ENCODE assay signal across 8 cellular contexts in the genomic region with DNA sequence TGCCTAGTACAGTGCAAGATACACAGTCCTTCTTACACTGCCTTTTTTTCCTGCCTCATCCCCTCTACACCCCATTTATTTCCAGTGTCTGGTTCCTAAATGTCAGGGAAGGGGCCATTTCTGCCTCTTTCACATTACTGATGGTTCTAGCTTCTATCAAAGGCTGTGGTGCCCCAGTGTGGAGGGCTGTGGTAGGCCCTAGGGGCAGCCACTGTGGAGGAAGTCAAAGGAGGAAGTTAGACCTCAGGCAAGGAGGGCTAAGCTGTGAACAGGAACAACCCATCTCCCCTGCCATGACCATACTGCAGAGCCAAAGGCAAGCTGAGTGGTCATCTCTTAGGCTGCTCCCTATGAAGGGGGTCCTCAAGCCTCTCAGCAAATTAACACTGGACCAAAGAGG.
A peak's percentile ranks its signal among the peaks of the same experiment; 100 is the strongest.
DNase-seq lines count a peak whose midpoint lies in the region; ATAC-seq and TF ChIP-seq lines count a peak whose summit lies in the region.

No MANE protein-coding gene starts in this region.

- H4K20me1 ChIP-seq in DND-41 (ENCODE audit: insufficient read depth, low read length) (0 out of 2 replicates have a peak, but pooled peaks cover 2% of the 10 kb centered on the region), OCI-LY1 (ENCODE audit: insufficient read depth, low read length) (no peaks in the 10 kb centered on the region)

- in situ Hi-C loops in ACHN (cut with HindIII; ENCODE audit: low pct_ligation_motif_present, low pct_unique_long_range_greater_than_20kb, low sequenced_read_pairs): no loop called here

- no peak overlapping the region; the same call in 1 of the 2 replicates for H3K9ac ChIP-seq in DND-41 (ENCODE audit: low read depth, low read length)
- H3K9ac ChIP-seq in OCI-LY1 (ENCODE audit: low read length): 0 out of 2 replicates have a peak overlapping the region, but pooled peaks have one; percentile 1

- H3K4me1 ChIP-seq in DND-41 (ENCODE audit: insufficient read depth, low read length): peaks cover 45% of the 10 kb centered on the region
- H3K4me1 ChIP-seq in OCI-LY1 (ENCODE audit: insufficient read depth, low read length, severe bottlenecking): peaks cover 27% of the 10 kb centered on the region

- TF ChIP-seq CTCF in DND-41 (IDR thresholded peaks at IDR 0.05; ENCODE audit: borderline replicate concordance, extremely low read depth, low read length, poor library complexity, severe bottlenecking) (peak; percentile 85), OCI-LY1 (IDR thresholded peaks at IDR 0.05; ENCODE audit: low read length) (peak; percentile 72), WERI-Rb-1 (IDR thresholded peaks at IDR 0.05; ENCODE audit: low read depth, low read length) (no peak)

- H3K9me3 ChIP-seq in DND-41 (ENCODE audit: insufficient read depth, low read length, severe bottlenecking) (no peaks in the 10 kb centered on the region), OCI-LY1 (ENCODE audit: low read length) (no peaks in the 10 kb centered on the region), WERI-Rb-1 (ENCODE audit: severe bottlenecking) (no peaks in the 10 kb centered on the region)

- peak; percentile 97 for ATAC-seq in DND-41 (ENCODE audit: insufficient read depth, low read depth)
- ATAC-seq in GM21529 (IDR thresholded peaks at IDR 0.05; ENCODE audit: unreplicated experiment): peak; percentile 73

- H3K36me3 ChIP-seq in DND-41 (ENCODE audit: insufficient read depth, low read length): 0 out of 2 replicates have a peak, but pooled peaks cover 8% of the 10 kb centered on the region
- no peaks in the 10 kb centered on the region for H3K36me3 ChIP-seq in OCI-LY1 (ENCODE audit: insufficient read depth, low read length)
- H3K36me3 ChIP-seq in WERI-Rb-1: no peaks in the 10 kb centered on the region

- DNase-seq in DND-41: peak; percentile 79
- peak; percentile 16 for DNase-seq in effector CD8-positive, alpha-beta T cell (lab: John Stamatoyannopoulos, UW)
- DNase-seq in stimulated activated CD8-positive, alpha-beta memory T cell treated with anti-CD3 and anti-CD28 coated beads, Interleukin-4, amount 100 ng/mL, for 24 hours (ENCODE audit: low read depth): peak; percentile 26
- no peak for DNase-seq in NCI-H2171 (lab: John Stamatoyannopoulos, UW)
- DNase-seq in ACHN: no peak
- DNase-seq in WERI-Rb-1: no peak

- H3K9me2 ChIP-seq in OCI-LY1 (ENCODE audit: low read depth, low read length): no peaks in the 10 kb centered on the region

- H3K27me3 ChIP-seq in DND-41 (ENCODE audit: insufficient read depth, low read length, poor library complexity): no peaks in the 10 kb centered on the region
- H3K27me3 ChIP-seq in OCI-LY1 (ENCODE audit: insufficient read depth, low read length): no peaks in the 10 kb centered on the region
- H3K27me3 ChIP-seq in WERI-Rb-1 (ENCODE audit: insufficient read depth, low read depth, severe bottlenecking): peaks cover 75% of the 10 kb centered on the region

- H3K79me2 ChIP-seq in DND-41 (ENCODE audit: insufficient read depth, low read length) (peaks cover 88% of the 10 kb centered on the region), OCI-LY1 (ENCODE audit: insufficient read depth, low read length) (no peaks in the 10 kb centered on the region)

- H3K4me2 ChIP-seq in DND-41 (ENCODE audit: insufficient read depth, low read length) (no peak overlapping the region), OCI-LY1 (ENCODE audit: low read length) (peak overlapping the region; percentile 18; the same call in 1 of the 2 replicates)

- H3K27ac ChIP-seq in DND-41 (ENCODE audit: low read length) (peak overlapping the region; percentile 72), OCI-LY1 (ENCODE audit: low read depth, low read length, poor library complexity, severe bottlenecking) (peak overlapping the region; percentile 48), WERI-Rb-1 (no peak overlapping the region)

- H3F3A ChIP-seq in OCI-LY1 (ENCODE audit: insufficient read depth, low read length): no peaks in the 10 kb centered on the region

- H2AFZ ChIP-seq in DND-41 (ENCODE audit: low read depth, low read length): no peak overlapping the region
- peak overlapping the region; percentile 36; the same call in 1 of the 2 replicates for H2AFZ ChIP-seq in OCI-LY1 (ENCODE audit: low read length)

- H3K4me3 ChIP-seq in DND-41 (ENCODE audit: low read depth in 1 of 2, low read length in 2 of 2) (no peak overlapping the region), OCI-LY1 (ENCODE audit: low read depth, low read length, poor library complexity, severe bottlenecking) (no peak overlapping the region), WERI-Rb-1 (ENCODE audit: low read depth, low read length) (no peak overlapping the region)

Comparison
In these comparisons a context has a peak if more than half of its experiments do, and no peak if none do; other contexts are left out.
1. DNase-seq: peak in DND-41 (single experiment), effector CD8-positive, alpha-beta T cell (single experiment) and stimulated activated CD8-positive, alpha-beta memory T cell treated with anti-CD3 and anti-CD28 coated beads, Interleukin-4, amount 100 ng/mL, for 24 hours (single experiment); none in NCI-H2171 (single experiment), ACHN (single experiment) and WERI-Rb-1 (single experiment).